10 cellular contexts compared by ENCODE assay signal in the genomic region with DNA sequence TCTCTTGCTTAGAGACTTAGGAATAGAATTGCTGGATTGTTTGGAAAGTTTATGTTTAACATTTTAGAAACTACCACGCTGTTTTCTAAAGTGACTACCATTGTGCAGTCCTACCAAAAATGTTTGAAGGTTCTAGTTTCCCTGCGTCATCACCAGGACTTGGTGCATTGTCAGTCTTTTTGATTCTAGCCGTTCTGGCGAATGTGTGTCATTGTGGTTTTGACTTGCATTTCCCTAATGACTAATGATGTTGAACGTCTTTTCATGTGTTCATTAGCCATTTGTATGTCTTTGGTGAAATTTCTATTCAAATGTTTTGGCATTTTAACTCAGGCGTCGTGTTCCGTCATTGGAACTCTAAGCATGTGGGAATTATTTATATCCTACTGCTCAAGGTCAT. TPM values are rescaled to one million over a fixed set of nuclear protein-coding genes. Genes with fewer than 3 reads are reported as not detected.
DNase-seq lines count a peak whose midpoint lies in the region; ATAC-seq and TF ChIP-seq lines count a peak whose summit lies in the region.
"Had no signal": no experiment of that assay in that cellular context is flagged by ENCODE, and none has a peak within 500 bp of the region (broad histone marks: within the 10 kb centered on the region; RNA-seq: fewer than 3 reads in every experiment).

No MANE protein-coding gene starts in this region.

- H3K9me3 ChIP-seq in esophagus squamous epithelium = no peaks in the 10 kb centered on the region
- H3K9me3 ChIP-seq: transverse colon had no signal

- peaks cover 85% of the 10 kb centered on the region for H3K36me3 Mint-ChIP-seq in activated CD8-positive, alpha-beta T cell treated with anti-CD3 and anti-CD28 coated beads, Interleukin-2, amount 10 ng/mL, durations not matched to agents 7 days and 5 days (ENCODE audit: low read depth)

- H3K27me3 Mint-ChIP-seq in activated CD8-positive, alpha-beta T cell treated with anti-CD3 and anti-CD28 coated beads, Interleukin-2, amount 10 ng/mL, durations not matched to agents 7 days and 5 days (ENCODE audit: low read depth) = no peaks in the 10 kb centered on the region

- intact Hi-C loops in esophagus squamous epithelium (cut with DNase I) = no loop called here

- H3K36me3 ChIP-seq in esophagus squamous epithelium = peaks cover 9 to 100% (median 26%) of the 10 kb centered on the region in 3 donors

- H3K4me1 Mint-ChIP-seq in activated CD8-positive, alpha-beta T cell treated with anti-CD3 and anti-CD28 coated beads, Interleukin-2, amount 10 ng/mL, durations not matched to agents 7 days and 5 days (ENCODE audit: low read depth) = peaks cover 19% of the 10 kb centered on the region

- 58 to 59% methylated on average over 8 of the region's 8 CpGs for WGBS in esophagus squamous epithelium, 2 donors

- CTCF ChIA-PET in activated CD8-positive, alpha-beta T cell treated with anti-CD3 and anti-CD28 coated beads, Interleukin-2, amount 10 ng/mL, durations not matched to agents 7 days and 5 days (lab: Charles Lee) = no interaction called here

- H3K27me3 ChIP-seq in esophagus squamous epithelium = no peaks in the 10 kb centered on the region
- H3K27me3 ChIP-seq: transverse colon had no signal

- no peaks in the 10 kb centered on the region for H3K9me3 Mint-ChIP-seq in activated CD8-positive, alpha-beta T cell treated with anti-CD3 and anti-CD28 coated beads, Interleukin-2, amount 10 ng/mL, durations not matched to agents 7 days and 5 days (ENCODE audit: insufficient read depth)

- POLR2A ChIA-PET in activated CD8-positive, alpha-beta T cell treated with anti-CD3 and anti-CD28 coated beads, Interleukin-2, amount 10 ng/mL, durations not matched to agents 7 days and 5 days (lab: Charles Lee) = no interaction called here

- peak overlapping the region; percentile 69 for H3K27ac Mint-ChIP-seq in activated CD8-positive, alpha-beta T cell treated with anti-CD3 and anti-CD28 coated beads, Interleukin-2, amount 10 ng/mL, durations not matched to agents 7 days and 5 days

- no peak overlapping the region for H3K4me3 Mint-ChIP-seq in activated CD8-positive, alpha-beta T cell treated with anti-CD3 and anti-CD28 coated beads, Interleukin-2, amount 10 ng/mL, durations not matched to agents 7 days and 5 days

- H3K27ac ChIP-seq in esophagus squamous epithelium = no peak overlapping the region

- peak; percentile 38 for ATAC-seq in activated CD8-positive, alpha-beta T cell treated with anti-CD3 and anti-CD28 coated beads, Interleukin-2, amount 10 ng/mL, durations not matched to agents 7 days and 5 days
- no peak for ATAC-seq in HG03521 (IDR thresholded peaks at IDR 0.05; ENCODE audit: unreplicated experiment)
- ATAC-seq: Panc1 had no signal

- TF ChIP-seq CTCF in epithelial cell of esophagus (IDR thresholded peaks at IDR 0.05; ENCODE audit: insufficient read depth, low read depth, low read length, missing control alignments) (no peak), esophagus squamous epithelium (IDR thresholded peaks at IDR 0.05) (no peak)

- H3K4me3 ChIP-seq in epithelial cell of esophagus (ENCODE audit: low read length) (no peak overlapping the region), esophagus squamous epithelium (no peak overlapping the region)
- H3K4me3 ChIP-seq: transverse colon had no signal

- peaks cover 0 to 6% (median 0%) of the 10 kb centered on the region in 3 donors for H3K4me1 ChIP-seq in esophagus squamous epithelium
- H3K4me1 ChIP-seq: transverse colon had no signal

- TF ChIP-seq POLR2A in esophagus squamous epithelium (IDR thresholded peaks at IDR 0.05) = no peak

- DNase-seq in LHCN-M2 (ENCODE audit: low read depth) (peak; percentile 34), epithelial cell of esophagus (ENCODE audit: low read depth) (peak; percentile 75), esophagus squamous epithelium (lab: John Stamatoyannopoulos, UW) (no peak), NAMALWA (ENCODE audit: low spot score) (no peak), NCI-H510A (lab: John Stamatoyannopoulos, UW) (no peak)
- DNase-seq in activated CD8-positive, alpha-beta T cell treated with anti-CD3 and anti-CD28 coated beads, Interleukin-2, amount 10 ng/mL, durations not matched to agents 7 days and 5 days = peak; percentile 38
- DNase-seq in stimulated activated CD4-positive, alpha-beta T cell treated with anti-CD3 and anti-CD28 coated beads, TNF-alpha, amount 100 ng/mL, for 4 hours (ENCODE audit: low read depth in 3 of 3) = peak in 2 of 3 experiments; percentile 18 to 37
- DNase-seq: transverse colon had no signal

RNA-seq across cellular contexts. Expression of gene CHD2, which starts 58.0 kb away (rescaled TPM):
- 28.6 and 36.0 TPM in 2 replicates for total RNA-seq in LHCN-M2 (2014; rRNA removed)
- polyA plus RNA-seq in LHCN-M2 (2012) = 15.4 TPM
- 100 to 1,000 TPM; 137 to 144 TPM for total RNA-seq in activated CD8-positive, alpha-beta T cell treated with anti-CD3 and anti-CD28 coated beads, Interleukin-2, amount 10 ng/mL, durations not matched to agents 7 days and 5 days
- 100 to 1,000 TPM in 1 of 4 donors, 10 to 100 TPM in 3; 36.1 to 132 (median 74.8) TPM for total RNA-seq in esophagus squamous epithelium

Comparison
In these comparisons a context has a peak if more than half of its experiments do, and no peak if none do; other contexts are left out.
1. DNase-seq: peak in LHCN-M2 (single experiment), activated CD8-positive, alpha-beta T cell treated with anti-CD3 and anti-CD28 coated beads, Interleukin-2, amount 10 ng/mL, durations not matched to agents 7 days and 5 days (single experiment), epithelial cell of esophagus (single experiment) and stimulated activated CD4-positive, alpha-beta T cell treated with anti-CD3 and anti-CD28 coated beads, TNF-alpha, amount 100 ng/mL, for 4 hours (2 of 3); none in esophagus squamous epithelium (single experiment), NAMALWA (single experiment) and NCI-H510A (single experiment).